1 cellular context compared by ENCODE assay signal in genomic region chr5:37086466-37087178, GRCh38.
TF ChIP-seq lines count a peak whose summit lies in the region.

No MANE protein-coding gene starts in this region.

TF ChIP-seq in WTC11, 78 proteins besides CTCF, POLR2A, EP300 and RAD21 (continued from another document):
- TF ChIP-seq ZNF532 (CRISPR knock-in tag; IDR thresholded peaks at IDR 0.05; ENCODE audit: borderline replicate concordance), result no peak
- no peak for TF ChIP-seq PRDM15 (CRISPR knock-in tag; IDR thresholded peaks at IDR 0.05)
- TF ChIP-seq JUN (CRISPR knock-in tag; IDR thresholded peaks at IDR 0.05), result no peak
- TF ChIP-seq, protein P1, sequence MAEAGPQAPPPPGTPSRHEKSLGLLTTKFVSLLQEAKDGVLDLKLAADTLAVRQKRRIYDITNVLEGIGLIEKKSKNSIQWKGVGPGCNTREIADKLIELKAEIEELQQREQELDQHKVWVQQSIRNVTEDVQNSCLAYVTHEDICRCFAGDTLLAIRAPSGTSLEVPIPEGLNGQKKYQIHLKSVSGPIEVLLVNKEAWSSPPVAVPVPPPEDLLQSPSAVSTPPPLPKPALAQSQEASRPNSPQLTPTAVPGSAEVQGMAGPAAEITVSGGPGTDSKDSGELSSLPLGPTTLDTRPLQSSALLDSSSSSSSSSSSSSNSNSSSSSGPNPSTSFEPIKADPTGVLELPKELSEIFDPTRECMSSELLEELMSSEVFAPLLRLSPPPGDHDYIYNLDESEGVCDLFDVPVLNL (CRISPR knock-in tag; IDR thresholded peaks at IDR 0.05; ENCODE audit: borderline replicate concordance, low read depth), result no peak
- TF ChIP-seq ZNF263 (CRISPR knock-in tag; IDR thresholded peaks at IDR 0.05; ENCODE audit: low read depth), result no peak
- no peak for TF ChIP-seq GABPB1 (CRISPR knock-in tag; IDR thresholded peaks at IDR 0.05)
- TF ChIP-seq FOXP1 (CRISPR knock-in tag; IDR thresholded peaks at IDR 0.05; ENCODE audit: borderline replicate concordance), result no peak
- no peak for TF ChIP-seq SMAD3 (CRISPR knock-in tag; IDR thresholded peaks at IDR 0.05; ENCODE audit: borderline replicate concordance)
- TF ChIP-seq RORB (CRISPR knock-in tag; IDR thresholded peaks at IDR 0.05), result no peak
